ENCODE assay signal across 12 cellular contexts in genomic region chr2:60353863-60354262, GRCh38.
A peak's percentile ranks its signal among the peaks of the same experiment; 100 is the strongest.
DNase-seq lines count a peak whose midpoint lies in the region; ATAC-seq lines count a peak whose summit lies in the region.
"Had no signal": no experiment of that assay in that cellular context is flagged by ENCODE, and none has a peak within 500 bp of the region (broad histone marks: within the 10 kb centered on the region; RNA-seq: fewer than 3 reads in every experiment).

No MANE protein-coding gene starts in this region.

- H3K9me3 ChIP-seq in BLaER1 = peaks cover 8% of the 10 kb centered on the region; the same call in 1 of the 2 replicates

- peak; percentile 42 for ATAC-seq in GM19351 (IDR thresholded peaks at IDR 0.05; ENCODE audit: unreplicated experiment)
- peak; percentile 39 for ATAC-seq in HG02884 (IDR thresholded peaks at IDR 0.05; ENCODE audit: unreplicated experiment)
- ATAC-seq: HepG2 had no signal

- peak overlapping the region; percentile 84 for H3K27ac ChIP-seq in BLaER1
- H3K27ac ChIP-seq: VCaP had no signal

- no peaks in the 10 kb centered on the region for H3K36me3 ChIP-seq in BLaER1

- peaks cover 100% of the 10 kb centered on the region for H3K4me1 ChIP-seq in BLaER1

- peak overlapping the region; percentile 82 for H3K4me2 ChIP-seq in BLaER1

- H3K27me3 ChIP-seq in BLaER1 = no peaks in the 10 kb centered on the region

- DNase-seq in NOMO-1 treated with DMSO at 0.1 percent for 48 hours (lab: John Stamatoyannopoulos, UW; ENCODE audit: unreplicated experiment) (peak; percentile 49), GOT3 (lab: John Stamatoyannopoulos, UW) (no peak), A172 (ENCODE audit: low spot score) (no peak), Kasumi-1 (lab: John Stamatoyannopoulos, UW) (no peak), NCI-H2227 (lab: John Stamatoyannopoulos, UW; ENCODE audit: unreplicated experiment) (no peak)
- DNase-seq: ACHN, NCI-H510A had no signal

- H3K4me3 ChIP-seq in BLaER1 = no peak overlapping the region

- H3K9ac ChIP-seq in BLaER1 = no peak overlapping the region

- no peaks in the 10 kb centered on the region for H4K20me1 ChIP-seq in BLaER1
